Comparison of ENCODE assay signal across 8 cellular contexts in the genomic region with DNA sequence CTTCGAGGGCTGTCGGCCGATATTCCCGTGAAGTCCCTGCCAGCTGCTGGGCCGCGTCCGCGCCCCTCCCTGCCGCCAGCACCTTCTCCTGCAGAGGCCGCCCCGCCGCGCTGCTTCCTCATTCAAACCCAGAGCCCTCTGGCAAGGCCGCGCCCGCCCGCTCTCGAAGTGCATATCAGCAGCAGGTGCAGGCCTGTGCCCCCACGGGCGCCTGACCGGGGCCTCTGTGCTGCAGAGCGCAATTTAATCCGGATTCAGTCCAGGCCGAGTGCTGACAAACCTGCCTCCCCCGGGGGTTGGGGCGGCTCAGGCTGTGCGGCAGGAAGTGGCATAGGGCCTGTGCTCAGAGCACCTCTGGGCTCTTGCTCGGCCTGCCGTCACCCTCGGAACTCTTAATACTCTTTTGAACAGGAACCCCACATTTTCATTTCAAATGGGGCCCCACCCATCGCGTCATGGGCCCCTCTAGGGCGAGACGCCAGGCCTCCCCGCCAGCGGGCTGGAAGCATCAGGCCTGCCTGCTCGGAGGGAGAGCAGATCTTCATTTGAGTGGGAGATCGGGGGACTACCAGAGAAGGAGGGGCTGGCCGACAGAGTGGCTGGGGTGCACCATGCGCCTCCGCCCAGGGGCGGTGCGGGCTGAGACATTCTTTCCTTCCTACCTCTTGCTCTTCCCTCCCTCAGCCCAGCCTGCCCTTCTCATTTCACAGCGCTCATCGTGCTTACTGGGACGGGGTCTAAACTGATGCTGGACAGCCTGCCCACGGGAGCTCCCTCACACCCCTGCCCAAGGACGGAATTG.
DNase-seq lines count a peak whose midpoint lies in the region; ATAC-seq and TF ChIP-seq lines count a peak whose summit lies in the region.

No MANE protein-coding gene starts in this region.

- no peak overlapping the region for H2AFZ ChIP-seq in OCI-LY7 (ENCODE audit: low read length)

- no peaks in the 10 kb centered on the region for H3K36me3 ChIP-seq in right atrium auricular region
- no peaks in the 10 kb centered on the region for H3K36me3 ChIP-seq in OCI-LY7 (ENCODE audit: insufficient read depth, low read length)
- no peaks in the 10 kb centered on the region for H3K36me3 ChIP-seq in aorta (ENCODE audit: control insufficient read depth in 1 of 2, insufficient read depth in 2 of 2, low read length in 1 of 2)

- H3K9me2 ChIP-seq in OCI-LY7 (ENCODE audit: insufficient read depth, low read length) = no peaks in the 10 kb centered on the region

- CTCF ChIA-PET in OCI-LY7 (lab: Charles Lee; ENCODE audit: unreplicated experiment) = no interaction called here

- H3K4me1 ChIP-seq in right atrium auricular region (peaks cover 0 to 5% of the 10 kb centered on the region in 2 donors), OCI-LY7 (ENCODE audit: insufficient read depth, low read length, poor library complexity, severe bottlenecking) (no peaks in the 10 kb centered on the region), aorta (ENCODE audit: control insufficient read depth in 1 of 2, insufficient read depth in 2 of 2, low read length in 2 of 2) (no peaks in the 10 kb centered on the region)

- no peak overlapping the region for H3K4me2 ChIP-seq in OCI-LY7 (ENCODE audit: low read length)

- BruUV-seq in OCI-LY7 (replicated peaks; lab: Mats Ljungman, UMichigan) = no TSS peak

- H3K9me3 Mint-ChIP-seq in nephron progenitor cell = peaks cover 5% of the 10 kb centered on the region

- ATAC-seq in Right ventricle myocardium superior (ENCODE audit: poor library complexity) (peak; percentile 83), aorta (ENCODE audit: low FRiP score) (peak; percentile 51), SK-N-SH treated with all-trans-retinoic acid at 6 μM for 48 hours (no peak)

- H4K20me1 ChIP-seq in OCI-LY7 (ENCODE audit: insufficient read depth, low read length) = no peaks in the 10 kb centered on the region

- no peaks in the 10 kb centered on the region for H3K9me3 ChIP-seq in right atrium auricular region
- no peaks in the 10 kb centered on the region for H3K9me3 ChIP-seq in OCI-LY7 (ENCODE audit: low read length)
- no peaks in the 10 kb centered on the region for H3K9me3 ChIP-seq in aorta (ENCODE audit: control insufficient read depth, low read length)

- POLR2A ChIA-PET in OCI-LY7 (lab: Charles Lee) = no interaction called here

- TF ChIP-seq CTCF in right atrium auricular region (IDR thresholded peaks at IDR 0.05) (no peak), OCI-LY7 (conservative IDR thresholded peaks at IDR 0.05; ENCODE audit: low read length) (no peak), nephron progenitor cell (IDR thresholded peaks at IDR 0.05) (no peak)

- no peak overlapping the region for H3K4me3 Mint-ChIP-seq in nephron progenitor cell

- H3K27me3 ChIP-seq in right atrium auricular region (no peaks in the 10 kb centered on the region), aorta (ENCODE audit: control insufficient read depth in 1 of 2, insufficient read depth in 2 of 2, low read length in 1 of 2) (no peaks in the 10 kb centered on the region)

- peak overlapping the region in 1 of 2 donors; percentile 19 for H3K4me3 ChIP-seq in right atrium auricular region
- H3K4me3 ChIP-seq in OCI-LY7 (ENCODE audit: low read depth, low read length, poor library complexity, severe bottlenecking) = no peak overlapping the region
- no peak overlapping the region for H3K4me3 ChIP-seq in aorta (ENCODE audit: low read length in 2 of 2)

- intact Hi-C loops in Right ventricle myocardium superior (cut with DNase I) (no loop called here), OCI-LY7 (cut with micrococcal nuclease; ENCODE audit: unreplicated experiment) (no loop called here), aorta (cut with DNase I) (no loop called here)

- H3K27ac ChIP-seq in right atrium auricular region (no peak overlapping the region), OCI-LY7 (ENCODE audit: low read depth, low read length, poor library complexity, severe bottlenecking) (no peak overlapping the region), aorta (ENCODE audit: low read depth in 1 of 2, low read length in 2 of 2) (no peak overlapping the region)

- peaks cover 25% of the 10 kb centered on the region for H3K4me1 Mint-ChIP-seq in nephron progenitor cell

- H3K27ac Mint-ChIP-seq in nephron progenitor cell = peak overlapping the region; percentile 45

- DNase-seq in Right ventricle myocardium superior = peak; percentile 85
- DNase-seq in right atrium auricular region (ENCODE audit: low spot score) = no peak
- DNase-seq in OCI-LY7 (ENCODE audit: low spot score) = peak; percentile 8
- peak; percentile 58 for DNase-seq in activated naive CD4-positive, alpha-beta T cell treated with Interleukin-2 at 50 U/mL for 16 hours
- DNase-seq in nephron progenitor cell = no peak
- peak in 1 of 2 donors; percentile 63 for DNase-seq in aorta
- DNase-seq in 8988T = no peak

- H3K27me3 Mint-ChIP-seq in nephron progenitor cell (ENCODE audit: low read depth, poor library complexity) = no peaks in the 10 kb centered on the region

- H3K79me2 ChIP-seq in OCI-LY7 (ENCODE audit: insufficient read depth, low read depth, low read length) = no peaks in the 10 kb centered on the region

- WGBS in aorta, 2 donors = 46 to 52% methylated on average over 48 of the region's 48 CpGs

- H3K36me3 Mint-ChIP-seq in nephron progenitor cell (ENCODE audit: low read depth) = peaks cover 5% of the 10 kb centered on the region

TF ChIP-seq in SK-N-SH treated with all-trans-retinoic acid at 6 μM for 48 hours, 23 proteins besides CTCF, POLR2A, EP300 and RAD21:
- TF ChIP-seq ZNF8 (CRISPR knock-in tag; IDR thresholded peaks at IDR 0.05) (no peak), ZFP3 (CRISPR knock-in tag; IDR thresholded peaks at IDR 0.05) (no peak), ESRRG (CRISPR knock-in tag; IDR thresholded peaks at IDR 0.05) (no peak), ZFP30 (CRISPR knock-in tag; IDR thresholded peaks at IDR 0.05) (no peak), TCF4 (CRISPR knock-in tag; IDR thresholded peaks at IDR 0.05; ENCODE audit: borderline replicate concordance) (no peak)
- TF ChIP-seq, protein P1, sequence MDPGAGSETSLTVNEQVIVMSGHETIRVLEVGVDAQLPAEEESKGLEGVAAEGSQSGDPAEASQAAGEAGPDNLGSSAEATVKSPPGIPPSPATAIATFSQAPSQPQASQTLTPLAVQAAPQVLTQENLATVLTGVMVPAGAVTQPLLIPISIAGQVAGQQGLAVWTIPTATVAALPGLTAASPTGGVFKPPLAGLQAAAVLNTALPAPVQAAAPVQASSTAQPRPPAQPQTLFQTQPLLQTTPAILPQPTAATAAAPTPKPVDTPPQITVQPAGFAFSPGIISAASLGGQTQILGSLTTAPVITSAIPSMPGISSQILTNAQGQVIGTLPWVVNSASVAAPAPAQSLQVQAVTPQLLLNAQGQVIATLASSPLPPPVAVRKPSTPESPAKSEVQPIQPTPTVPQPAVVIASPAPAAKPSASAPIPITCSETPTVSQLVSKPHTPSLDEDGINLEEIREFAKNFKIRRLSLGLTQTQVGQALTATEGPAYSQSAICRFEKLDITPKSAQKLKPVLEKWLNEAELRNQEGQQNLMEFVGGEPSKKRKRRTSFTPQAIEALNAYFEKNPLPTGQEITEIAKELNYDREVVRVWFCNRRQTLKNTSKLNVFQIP (CRISPR knock-in tag; IDR thresholded peaks at IDR 0.05; ENCODE audit: borderline replicate concordance, low read depth) = no peak

Comparison
In these comparisons a context has a peak if more than half of its experiments do, and no peak if none do; other contexts are left out.
1. DNase-seq: peak in Right ventricle myocardium superior (single experiment), OCI-LY7 (single experiment) and activated naive CD4-positive, alpha-beta T cell treated with Interleukin-2 at 50 U/mL for 16 hours (single experiment); none in right atrium auricular region (single experiment), nephron progenitor cell (single experiment) and 8988T (single experiment).